ENCODE assay signal across 21 cellular contexts in genomic region chr1:169345500-169345899, GRCh38.
"Had no signal": no experiment of that assay in that cellular context is flagged by ENCODE, and none has a peak within 500 bp of the region (broad histone marks: within the 10 kb centered on the region; RNA-seq: fewer than 3 reads in every experiment).

No MANE protein-coding gene starts in this region.

- H3K36me3 Mint-ChIP-seq: type B pancreatic cell had no signal

- H3K4me3 Mint-ChIP-seq: dendritic cell treated with granulocyte-macrophage colony-stimulating factor and Interleukin-4, amounts not matched to agents 40 ng/mL and 50 ng/mL, for 4 days; memory B cell; natural killer cell treated with Interleukin-12 subunit alpha and Interleukin-12 subunit beta and Interleukin-15 and Interleukin-18, amount 100 ng/mL, for 72 hours; neural progenitor cell; stimulated activated memory B cell treated with anti-CD40 and anti-IgM and Interleukin-4, amounts not matched to agents 10 μg/mL and 1 μg/mL and 100 μg/mL, for 72 hours; type B pancreatic cell had no signal

- ATAC-seq: left lobe of liver; natural killer cell treated with Interleukin-12 subunit alpha and Interleukin-12 subunit beta and Interleukin-15 and Interleukin-18, amount 100 ng/mL, for 72 hours; sciatic nerve; stimulated activated memory B cell treated with anti-CD40 and anti-IgM and Interleukin-4, amounts not matched to agents 10 μg/mL and 1 μg/mL and 100 μg/mL, for 72 hours; stimulated activated naive CD8-positive, alpha-beta T cell treated with anti-CD3 and anti-CD28 coated beads, Interleukin-15, Interleukin-2, amounts not matched to agents 100 U/mL and 50 U/mL, for 24 hours had no signal

- H3K79me2 ChIP-seq: parathyroid adenoma had no signal

- H3K4me1 Mint-ChIP-seq: neural progenitor cell had no signal

- H2AFZ ChIP-seq: neural progenitor cell, parathyroid adenoma had no signal

- H3K27ac ChIP-seq: colonic mucosa, neural progenitor cell, parathyroid adenoma, testis, tibial artery had no signal

- H3K9ac ChIP-seq: neural progenitor cell, parathyroid adenoma had no signal

- H3K4me3 ChIP-seq: colonic mucosa, lung, neural progenitor cell, testis, tibial artery had no signal

- H3K27ac Mint-ChIP-seq: dendritic cell treated with granulocyte-macrophage colony-stimulating factor and Interleukin-4, amounts not matched to agents 40 ng/mL and 50 ng/mL, for 4 days; memory B cell; natural killer cell treated with Interleukin-12 subunit alpha and Interleukin-12 subunit beta and Interleukin-15 and Interleukin-18, amount 100 ng/mL, for 72 hours; neural progenitor cell; progenitor cell of endocrine pancreas; stimulated activated memory B cell treated with anti-CD40 and anti-IgM and Interleukin-4, amounts not matched to agents 10 μg/mL and 1 μg/mL and 100 μg/mL, for 72 hours; type B pancreatic cell had no signal

- H3K27me3 Mint-ChIP-seq: dendritic cell treated with granulocyte-macrophage colony-stimulating factor and Interleukin-4, amounts not matched to agents 40 ng/mL and 50 ng/mL, for 4 days; memory B cell; natural killer cell treated with Interleukin-12 subunit alpha and Interleukin-12 subunit beta and Interleukin-15 and Interleukin-18, amount 100 ng/mL, for 72 hours; progenitor cell of endocrine pancreas; stimulated activated memory B cell treated with anti-CD40 and anti-IgM and Interleukin-4, amounts not matched to agents 10 μg/mL and 1 μg/mL and 100 μg/mL, for 72 hours; type B pancreatic cell had no signal

- H3K36me3 ChIP-seq: colonic mucosa, neural progenitor cell, tibial artery had no signal

- H3K4me2 ChIP-seq: neural progenitor cell had no signal

- FAIRE-seq: endothelial cell of umbilical vein, frontal cortex, keratinocyte had no signal

- H3K4me1 ChIP-seq: colonic mucosa, neural progenitor cell, parathyroid adenoma, testis, tibial artery had no signal

- H3K9me3 ChIP-seq: colonic mucosa, testis, tibial artery had no signal

- H3K27me3 ChIP-seq: colonic mucosa, neural progenitor cell, testis, tibial artery had no signal

- DNase-seq: colonic mucosa; effector CD8-positive, alpha-beta T cell; stimulated activated CD4-positive, alpha-beta T cell treated with anti-CD3 and anti-CD28 coated beads, Interleukin-4, amount 100 ng/mL, for 4 hours; stimulated activated naive CD8-positive, alpha-beta T cell treated with anti-CD3 and anti-CD28 coated beads, Interleukin-15, Interleukin-2, amounts not matched to agents 100 U/mL and 50 U/mL, for 24 hours; substantia nigra; testis; tibial artery had no signal
